In genomic region chr4:168336837-168337549, GRCh38 we compare ENCODE assay signal across 31 cellular contexts.
"Had no signal": no experiment of that assay in that cellular context is flagged by ENCODE, and none has a peak within 500 bp of the region (broad histone marks: within the 10 kb centered on the region; RNA-seq: fewer than 3 reads in every experiment).

No MANE protein-coding gene starts in this region.

- H3K4me1 ChIP-seq: adrenal gland, thyroid gland, upper lobe of right lung had no signal

- FAIRE-seq: endometrium, islet of Langerhans had no signal

- H3K4me3 ChIP-seq: adrenal gland, left ventricle myocardium inferior, lung, ovary, right lobe of liver, skin epidermis, thyroid gland, upper lobe of right lung had no signal

- H3K27me3 ChIP-seq: adrenal gland, brain microvascular endothelial cell, neutrophil, ovary, right lobe of liver, thyroid gland, upper lobe of right lung had no signal

- H3K27ac ChIP-seq: adrenal gland, brain microvascular endothelial cell, left ventricle myocardium inferior, neutrophil, ovary, right lobe of liver, thyroid gland, upper lobe of right lung had no signal

- H3K9me3 ChIP-seq: adrenal gland, neutrophil, ovary, right lobe of liver, thyroid gland, upper lobe of right lung had no signal

- DNase-seq: activated CD4-positive, alpha-beta memory T cell treated with anti-CD3 and anti-CD28 coated beads for 36 hours; activated CD4-positive, alpha-beta T cell treated with anti-CD3 and anti-CD28 coated beads, Interleukin-2, amount 10 ng/mL, durations not matched to agents 24 days and 14 days; activated CD4-positive, CD25-positive, alpha-beta regulatory T cell treated with anti-CD3 and anti-CD28 coated beads, Interleukin-2, amount 50 U/mL, for 72 hours; activated CD8-positive, alpha-beta memory T cell treated with anti-CD3 and anti-CD28 coated beads, Interleukin-2, amount 50 U/mL, for 4 hours; activated effector memory CD4-positive, alpha-beta T cell treated with anti-CD3 and anti-CD28 coated beads, Interleukin-2, amount 50 U/mL, for 16 hours; activated naive CD4-positive, alpha-beta T cell treated with anti-CD3 and anti-CD28 coated beads for 36 hours; activated naive CD8-positive, alpha-beta T cell treated with anti-CD3 and anti-CD28 coated beads for 36 hours; activated T-cell treated with anti-CD3 and anti-CD28 coated beads, Interleukin-2, amount 50 U/mL, for 1 hour; adrenal gland; dermis blood vessel endothelial cell; effector CD4-positive, alpha-beta T cell; foreskin fibroblast; left ventricle myocardium inferior; naive B cell; nephron progenitor cell; ovary; right lobe of liver; stimulated activated CD4-positive, alpha-beta T cell treated with anti-CD3 and anti-CD28 coated beads, Interleukin-1b, Interleukin-23, amount 100 ng/mL, for 48 hours; stimulated activated CD4-positive, alpha-beta T cell treated with anti-CD3 and anti-CD28 coated beads, Interleukin-4, amount 100 ng/mL, for 4 hours; stimulated activated CD8-positive, alpha-beta memory T cell treated with anti-CD3 and anti-CD28 coated beads, Interleukin-4, amount 100 ng/mL, for 48 hours; stimulated activated naive CD8-positive, alpha-beta T cell treated with anti-CD3 and anti-CD28 coated beads, Interleukin-15, amount 100 ng/mL, for 72 hours; substantia nigra; T-helper 2 cell; thyroid gland; upper lobe of right lung had no signal

- H3K36me3 ChIP-seq: adrenal gland, brain microvascular endothelial cell, left ventricle myocardium inferior, neutrophil, ovary, right lobe of liver, thyroid gland, upper lobe of right lung had no signal
